8 cellular contexts compared by ENCODE assay signal in genomic region chr1:27102707-27103468, GRCh38. TPM values are rescaled to one million over a fixed set of nuclear protein-coding genes. Genes with fewer than 3 reads are reported as not detected.
DNase-seq lines count a peak whose midpoint lies in the region; ATAC-seq and TF ChIP-seq lines count a peak whose summit lies in the region.

No MANE protein-coding gene starts in this region.

- H3K27me3 Mint-ChIP-seq in CD14-positive monocyte (ENCODE audit: low read depth in 3 of 3) = peaks cover 0 to 9% (median 0%) of the 10 kb centered on the region in 3 donors
- no peaks in the 10 kb centered on the region for H3K27me3 Mint-ChIP-seq in activated T-cell treated with anti-CD3 and anti-CD28 coated beads, Interleukin-2, amount 50 U/mL, for 24 hours

- peak overlapping the region; percentile 19 for H2BK5ac ChIP-seq in neuronal stem cell (ENCODE audit: low read length)

- peaks cover 24% of the 10 kb centered on the region for H3K4me1 ChIP-seq in OCI-LY7 (ENCODE audit: insufficient read depth, low read length, poor library complexity, severe bottlenecking)
- H3K4me1 ChIP-seq in fibroblast of lung (ENCODE audit: control insufficient read depth, extremely low read depth, insufficient read depth, low read length) = peaks cover 21% of the 10 kb centered on the region
- peaks cover 22 to 30% of the 10 kb centered on the region in 2 donors for H3K4me1 ChIP-seq in neuronal stem cell (ENCODE audit: control insufficient read depth in 2 of 2, insufficient read depth in 1 of 2, low read depth in 1 of 2, low read length in 2 of 2)
- peaks cover 32% of the 10 kb centered on the region for H3K4me1 ChIP-seq in suprapubic skin

- no peak overlapping the region for H3K4me2 ChIP-seq in OCI-LY7 (ENCODE audit: low read length)
- H3K4me2 ChIP-seq in fibroblast of lung (ENCODE audit: extremely low read depth, insufficient read depth, low read length) = no peak overlapping the region
- no peak overlapping the region for H3K4me2 ChIP-seq in neuronal stem cell (ENCODE audit: insufficient read depth, low read length, poor library complexity, severe bottlenecking)

- CTCF ChIA-PET in OCI-LY7 (lab: Charles Lee; ENCODE audit: unreplicated experiment) = interaction anchor here (0.9 to 1.4 kb wide), 3 partner anchors 9 to 194 kb away, joined by 3 to 9 read pairs (median 3); no protein-coding TSS in a partner anchor

- peak overlapping the region; percentile 46 for H3K23ac ChIP-seq in neuronal stem cell (ENCODE audit: low read depth, low read length, poor library complexity)

- TF ChIP-seq CTCF in CD14-positive monocyte (IDR thresholded peaks at IDR 0.05) (peak; percentile 99), OCI-LY7 (conservative IDR thresholded peaks at IDR 0.05; ENCODE audit: low read length) (peak; percentile 92), fibroblast of lung (conservative IDR thresholded peaks at IDR 0.05 in 1 of 2, IDR thresholded peaks at IDR 0.05 in 1 of 2; ENCODE audit: low read depth in 1 of 2, low read length in 2 of 2) (peak; percentile 83 to 91), suprapubic skin (IDR thresholded peaks at IDR 0.05) (peak; percentile 93 to 96)

- no peak overlapping the region for H3K4me3 ChIP-seq in OCI-LY7 (ENCODE audit: low read depth, low read length, poor library complexity, severe bottlenecking)
- no peak overlapping the region for H3K4me3 ChIP-seq in fibroblast of lung (replicated peaks in 1 of 4; ENCODE audit: control extremely low read depth in 1 of 4, insufficient read depth in 1 of 4, low read depth in 3 of 4, low read length in 4 of 4)
- H3K4me3 ChIP-seq in neuronal stem cell (ENCODE audit: low read length in 2 of 2) = no peak overlapping the region
- no peak overlapping the region for H3K4me3 ChIP-seq in suprapubic skin

- no peak for TF ChIP-seq POLR2A in suprapubic skin (IDR thresholded peaks at IDR 0.05)

- intact Hi-C loops in CD14-positive monocyte (cut with micrococcal nuclease) (loop anchor here (1.0 to 10.0 kb wide), 4 partner anchors 94 to 292 kb away; partner anchors contain the start of gene GPR3 (in 1 of the 2)), OCI-LY7 (cut with micrococcal nuclease; ENCODE audit: unreplicated experiment) (loop anchor here (1.0 to 5.0 kb wide), 3 partner anchors 95 to 289 kb away; partner anchors contain the start of gene GPR3)

- peaks cover 45 to 71% of the 10 kb centered on the region in 2 donors for H3K36me3 Mint-ChIP-seq in CD14-positive monocyte
- H3K36me3 Mint-ChIP-seq in activated T-cell treated with anti-CD3 and anti-CD28 coated beads, Interleukin-2, amount 50 U/mL, for 24 hours (ENCODE audit: low read depth) = peaks cover 52% of the 10 kb centered on the region

- H3K79me2 ChIP-seq in OCI-LY7 (ENCODE audit: insufficient read depth, low read depth, low read length) = no peaks in the 10 kb centered on the region
- H3K79me2 ChIP-seq in fibroblast of lung (ENCODE audit: control insufficient read depth, insufficient read depth, low read length) = no peaks in the 10 kb centered on the region

- no peak overlapping the region for H4K91ac ChIP-seq in neuronal stem cell (ENCODE audit: low read depth, low read length, poor library complexity)

- H3K4ac ChIP-seq in neuronal stem cell (ENCODE audit: low read length) = no peak overlapping the region

- peaks cover 1% of the 10 kb centered on the region for H3K79me1 ChIP-seq in neuronal stem cell (ENCODE audit: low read depth, low read length)

- H3K4me3 Mint-ChIP-seq in CD14-positive monocyte = no peak overlapping the region
- H3K4me3 Mint-ChIP-seq in activated T-cell treated with anti-CD3 and anti-CD28 coated beads, Interleukin-2, amount 50 U/mL, for 24 hours = no peak overlapping the region

- H2AFZ ChIP-seq in OCI-LY7 (ENCODE audit: low read length) (no peak overlapping the region), fibroblast of lung (ENCODE audit: low read length) (no peak overlapping the region), neuronal stem cell (ENCODE audit: low read length) (no peak overlapping the region)

- no peaks in the 10 kb centered on the region for H4K20me1 ChIP-seq in OCI-LY7 (ENCODE audit: insufficient read depth, low read length)
- no peaks in the 10 kb centered on the region for H4K20me1 ChIP-seq in fibroblast of lung (ENCODE audit: control insufficient read depth, extremely low read depth, insufficient read depth, low read length)

- no peaks in the 10 kb centered on the region for H3K9me2 ChIP-seq in OCI-LY7 (ENCODE audit: insufficient read depth, low read length)

- no peak overlapping the region for H3K9ac ChIP-seq in fibroblast of lung (ENCODE audit: insufficient read depth, low read length)
- H3K9ac ChIP-seq in neuronal stem cell (ENCODE audit: low read depth, low read length, poor library complexity) = no peak overlapping the region

- no peak for ATAC-seq in GM19452 (IDR thresholded peaks at IDR 0.05; ENCODE audit: unreplicated experiment)

- H3K27me3 ChIP-seq in fibroblast of lung (ENCODE audit: control insufficient read depth, insufficient read depth, low read length) (no peaks in the 10 kb centered on the region), neuronal stem cell (ENCODE audit: control insufficient read depth in 3 of 3, insufficient read depth in 3 of 3, low read depth in 1 of 3, low read length in 3 of 3) (no peaks in the 10 kb centered on the region), suprapubic skin (no peaks in the 10 kb centered on the region)

- H2BK12ac ChIP-seq in neuronal stem cell (ENCODE audit: low read length) = no peak overlapping the region

- no peak overlapping the region for H4K8ac ChIP-seq in neuronal stem cell (ENCODE audit: low read depth, low read length)

- H3K4me1 Mint-ChIP-seq in CD14-positive monocyte = peaks cover 45% of the 10 kb centered on the region
- H3K4me1 Mint-ChIP-seq in activated T-cell treated with anti-CD3 and anti-CD28 coated beads, Interleukin-2, amount 50 U/mL, for 24 hours (ENCODE audit: low read depth) = peaks cover 22% of the 10 kb centered on the region

- DNase-seq in CD14-positive monocyte (ENCODE audit: low spot score) = peak; percentile 82
- DNase-seq in H4 (ENCODE audit: low spot score) = peak; percentile 55
- peak; percentile 70 for DNase-seq in OCI-LY7 (ENCODE audit: low spot score)
- DNase-seq in activated T-cell treated with anti-CD3 and anti-CD28 coated beads, Interleukin-2, amount 50 U/mL, for 24 hours = peak; percentile 93
- DNase-seq in fibroblast of lung (ENCODE audit: low read depth in 2 of 2) = peak; percentile 28 to 46
- DNase-seq in neuronal stem cell (ENCODE audit: low spot score) = peak; percentile 78
- peak; percentile 87 to 92 for DNase-seq in suprapubic skin (ENCODE audit: low spot score in 2 of 2)

- H3K14ac ChIP-seq in neuronal stem cell (ENCODE audit: low read length) = no peak overlapping the region

- H3K9me3 Mint-ChIP-seq in CD14-positive monocyte = peaks cover 0 to 2% (median 0%) of the 10 kb centered on the region in 7 donors
- H3K9me3 Mint-ChIP-seq in activated T-cell treated with anti-CD3 and anti-CD28 coated beads, Interleukin-2, amount 50 U/mL, for 24 hours = no peaks in the 10 kb centered on the region

- no peak overlapping the region for H2BK120ac ChIP-seq in neuronal stem cell (ENCODE audit: low read depth, low read length)

- peak overlapping the region in 4 of 7 donors; percentile 71 to 83 (median 75) for H3K27ac Mint-ChIP-seq in CD14-positive monocyte
- H3K27ac Mint-ChIP-seq in activated T-cell treated with anti-CD3 and anti-CD28 coated beads, Interleukin-2, amount 50 U/mL, for 24 hours = no peak overlapping the region

- no CpG with 5 or more reads among the region's 15 CpGs for WGBS in neuronal stem cell (ENCODE audit: extremely low coverage in 2 of 2, insufficient read length in 2 of 2, insufficient replicate concordance in 1 of 2), 2 donors
- WGBS in suprapubic skin = 52% methylated on average over 12 of the region's 15 CpGs

- BruUV-seq in OCI-LY7 (replicated peaks; lab: Mats Ljungman, UMichigan) = no TSS peak

- POLR2A ChIA-PET in OCI-LY7 (lab: Charles Lee) = no interaction called here

- H3K36me3 ChIP-seq in OCI-LY7 (ENCODE audit: insufficient read depth, low read length) (no peaks in the 10 kb centered on the region; the same call in 1 of the 2 replicates), fibroblast of lung (ENCODE audit: control insufficient read depth, insufficient read depth, low read length) (peaks cover 8% of the 10 kb centered on the region), neuronal stem cell (replicated peaks in 1 of 2; ENCODE audit: control insufficient read depth in 2 of 2, insufficient read depth in 2 of 2, low read length in 2 of 2) (peaks cover 2 to 13% of the 10 kb centered on the region in 2 donors), suprapubic skin (peaks cover 43% of the 10 kb centered on the region)

- TF ChIP-seq EP300 in suprapubic skin (IDR thresholded peaks at IDR 0.05) = no peak

- H2AK5ac ChIP-seq in neuronal stem cell (ENCODE audit: low read depth, low read length) = peak overlapping the region; percentile 53

- peak overlapping the region; percentile 83 for H3K18ac ChIP-seq in neuronal stem cell (ENCODE audit: low read length)

- H3K27ac ChIP-seq in OCI-LY7 (ENCODE audit: low read depth, low read length, poor library complexity, severe bottlenecking) (no peak overlapping the region), fibroblast of lung (ENCODE audit: insufficient read depth, low read length) (no peak overlapping the region), neuronal stem cell (replicated peaks; ENCODE audit: low read length) (no peak overlapping the region), suprapubic skin (no peak overlapping the region)

- H3K9me3 ChIP-seq in OCI-LY7 (ENCODE audit: low read length) (no peaks in the 10 kb centered on the region), fibroblast of lung (ENCODE audit: control insufficient read depth, insufficient read depth, low read depth, low read length) (no peaks in the 10 kb centered on the region), neuronal stem cell (replicated peaks in 1 of 2; ENCODE audit: control insufficient read depth in 2 of 2, insufficient read depth in 1 of 2, low read depth in 1 of 2, low read length in 2 of 2) (no peaks in the 10 kb centered on the region), suprapubic skin (no peaks in the 10 kb centered on the region)

- peak overlapping the region; percentile 22 for H2BK15ac ChIP-seq in neuronal stem cell (ENCODE audit: low read length)

RNA-seq across cellular contexts. Expression of gene SLC9A1, which starts 52.0 kb away (rescaled TPM):
- polyA plus RNA-seq in CD14-positive monocyte = 1 to 10 TPM; 4.5 to 4.6 TPM
- 1.6 and 5.2 TPM in 2 replicates for total RNA-seq in H4 (2014; rRNA removed; shearing (Covaris generic))
- 5.3 and 5.8 TPM in 2 replicates for total RNA-seq in OCI-LY7 (2014; rRNA removed; shearing (Covaris generic))
- 17.4 and 19.2 TPM in 2 replicates for total RNA-seq in OCI-LY7 (2022)
- total RNA-seq in fibroblast of lung = 3.9 and 10.4 TPM in 2 replicates
- polyA plus RNA-seq in fibroblast of lung = 4.9 and 9.5 TPM in 2 replicates
- 24.1 and 26.7 TPM in 2 replicates for polyA plus RNA-seq in fibroblast of lung (2012)
- polyA minus RNA-seq in fibroblast of lung (ENCODE audit: low replicate concordance) = 102 and 135 TPM in 2 replicates
- polyA plus RNA-seq in neuronal stem cell (2013, experiment 1 of 2) = 9.4 TPM
- polyA plus RNA-seq in neuronal stem cell (2013, experiment 2 of 2) = 9.4 TPM
- 10 to 100 TPM; 18.1 to 28.1 (median 25.2) TPM for total RNA-seq in suprapubic skin

Comparison
In these comparisons a context has a peak if more than half of its experiments do, and no peak if none do; other contexts are left out.
1. DNase-seq: peak in every context shown above with its lines; median percentile 93 in activated T-cell treated with anti-CD3 and anti-CD28 coated beads, Interleukin-2, amount 50 U/mL, for 24 hours; 90 in suprapubic skin; 82 in CD14-positive monocyte; 78 in neuronal stem cell; 70 in OCI-LY7; 55 in H4; 37 in fibroblast of lung.